ENCODE assay signal across 18 cellular contexts in genomic region chr17:81913394-81914102, GRCh38. TPM values are rescaled to one million over a fixed set of nuclear protein-coding genes. Genes with fewer than 3 reads are reported as not detected.
A peak's percentile ranks its signal among the peaks of the same experiment; 100 is the strongest.
DNase-seq lines count a peak whose midpoint lies in the region; ATAC-seq and TF ChIP-seq lines count a peak whose summit lies in the region.
"Had no signal": no experiment of that assay in that cellular context is flagged by ENCODE, and none has a peak within 500 bp of the region (broad histone marks: within the 10 kb centered on the region; RNA-seq: fewer than 3 reads in every experiment).

No MANE protein-coding gene starts in this region.

- no peaks in the 10 kb centered on the region for H3K9me3 ChIP-seq in CD4-positive, CD25-positive, alpha-beta regulatory T cell (ENCODE audit: control insufficient read depth in 2 of 2, low read length in 2 of 2)
- H3K9me3 ChIP-seq in PC-9 (ENCODE audit: insufficient read depth, low read depth) (no peaks in the 10 kb centered on the region), esophagus (ENCODE audit: control insufficient read depth in 2 of 2, insufficient read depth in 1 of 2, low read depth in 1 of 2, low read length in 1 of 2) (no peaks in the 10 kb centered on the region)
- H3K9me3 ChIP-seq: SJCRH30 had no signal

- H2AFZ ChIP-seq in PC-9 = no peak overlapping the region

- peaks cover 9% of the 10 kb centered on the region for H3K36me3 Mint-ChIP-seq in CD4-positive, CD25-positive, alpha-beta regulatory T cell

- peak overlapping the region in 3 of 4 donors; percentile 59 to 94 (median 65) for H3K4me3 Mint-ChIP-seq in CD4-positive, CD25-positive, alpha-beta regulatory T cell
- H3K4me3 Mint-ChIP-seq: activated CD4-positive, alpha-beta T cell treated with anti-CD3 and anti-CD28 coated beads, Interleukin-2, amount 10 ng/mL, durations not matched to agents 24 days and 14 days; activated naive CD4-positive, alpha-beta T cell treated with anti-CD3 and anti-CD28 coated beads, Interleukin-2, amount 50 U/mL, for 24 hours; stimulated activated memory B cell treated with anti-CD40 and anti-IgM and Interleukin-4, amounts not matched to agents 10 μg/mL and 1 μg/mL and 100 μg/mL, for 72 hours had no signal

- TF ChIP-seq CTCF in PC-9 (conservative IDR thresholded peaks at IDR 0.05) (no peak), dorsolateral prefrontal cortex (IDR thresholded peaks at IDR 0.05 in 54 of 56, conservative IDR thresholded peaks at IDR 0.05 in 2 of 56; ENCODE audit: low read depth in 1 of 56, partially characterized antibody in 56 of 56) (no peak)

- POLR2A ChIA-PET in PC-9 (lab: Charles Lee; ENCODE audit: unreplicated experiment) = no interaction called here

- CTCF ChIA-PET in PC-9 (lab: Charles Lee) = interaction anchor here (0.6 to 1.3 kb wide), 4 partner anchors 16 to 354 kb away, joined by 3 read pairs; no protein-coding TSS in a partner anchor

- H3K9me2 ChIP-seq in PC-9 (ENCODE audit: insufficient read depth) = no peaks in the 10 kb centered on the region

- BruUV-seq in PC-9 (replicated peaks; lab: Mats Ljungman, UMichigan) = no TSS peak

- H3K4me1 ChIP-seq in CD4-positive, CD25-positive, alpha-beta regulatory T cell (ENCODE audit: control insufficient read depth, insufficient read depth, low read length, poor library complexity, severe bottlenecking) = peaks cover 40% of the 10 kb centered on the region
- H3K4me1 ChIP-seq in PC-9 (replicated peaks; ENCODE audit: insufficient read depth) (peaks cover 40% of the 10 kb centered on the region), esophagus (ENCODE audit: control insufficient read depth in 2 of 2, insufficient read depth in 2 of 2, low read length in 1 of 2) (peaks cover 9 to 24% of the 10 kb centered on the region in 2 donors)

- no peak for DNase-seq in CD4-positive, CD25-positive, alpha-beta regulatory T cell
- DNase-seq in PC-9 (peak in 1 of 2 experiments; percentile 27), hippocampal formation (lab: John Stamatoyannopoulos, UW) (no peak), NCI-H524 treated with DMSO at 0.1 percent for 48 hours (lab: John Stamatoyannopoulos, UW) (no peak), dorsolateral prefrontal cortex (no peak)
- DNase-seq: activated CD4-positive, alpha-beta T cell treated with anti-CD3 and anti-CD28 coated beads, Interleukin-2, amount 10 ng/mL, durations not matched to agents 24 days and 14 days; kidney glomerular epithelial cell; NCI-H1105 treated with DMSO at 0.1 percent for 48 hours; NCI-H2029 treated with DMSO at 0.1 percent for 48 hours; NCI-H345; occipital lobe; SJCRH30; T-helper 1 cell had no signal

- peaks cover 28% of the 10 kb centered on the region for H3K79me2 ChIP-seq in PC-9 (ENCODE audit: low read depth)

- H3K36me3 ChIP-seq in CD4-positive, CD25-positive, alpha-beta regulatory T cell (ENCODE audit: control insufficient read depth, insufficient read depth, low read length) = peaks cover 36% of the 10 kb centered on the region
- H3K36me3 ChIP-seq in PC-9 (ENCODE audit: low read depth) = no peaks in the 10 kb centered on the region; the same call in 1 of the 2 replicates
- peaks cover 0 to 47% of the 10 kb centered on the region in 2 donors for H3K36me3 ChIP-seq in esophagus (ENCODE audit: control insufficient read depth in 2 of 2, insufficient read depth in 2 of 2, low read length in 1 of 2)

- no peak overlapping the region for H3K4me3 ChIP-seq in CD4-positive, CD25-positive, alpha-beta regulatory T cell (ENCODE audit: low read depth, low read length)
- H3K4me3 ChIP-seq in PC-9 (no peak overlapping the region), esophagus (ENCODE audit: low read depth in 1 of 2, low read length in 2 of 2) (no peak overlapping the region), dorsolateral prefrontal cortex (no peak overlapping the region)
- H3K4me3 ChIP-seq: lung, SJCRH30 had no signal

- no peaks in the 10 kb centered on the region for H3K27me3 ChIP-seq in CD4-positive, CD25-positive, alpha-beta regulatory T cell (ENCODE audit: control insufficient read depth, insufficient read depth, low read length)
- H3K27me3 ChIP-seq in PC-9 (ENCODE audit: insufficient read depth, low read depth) (no peaks in the 10 kb centered on the region), esophagus (ENCODE audit: control insufficient read depth in 1 of 2, insufficient read depth in 2 of 2, low read length in 2 of 2) (no peaks in the 10 kb centered on the region), dorsolateral prefrontal cortex (no peaks in the 10 kb centered on the region)
- H3K27me3 ChIP-seq: SJCRH30 had no signal

- H3K9me3 Mint-ChIP-seq in CD4-positive, CD25-positive, alpha-beta regulatory T cell = no peaks in the 10 kb centered on the region
- H3K9me3 Mint-ChIP-seq: activated CD4-positive, alpha-beta T cell treated with anti-CD3 and anti-CD28 coated beads, Interleukin-2, amount 10 ng/mL, durations not matched to agents 24 days and 14 days; activated naive CD4-positive, alpha-beta T cell treated with anti-CD3 and anti-CD28 coated beads, Interleukin-2, amount 50 U/mL, for 24 hours; stimulated activated memory B cell treated with anti-CD40 and anti-IgM and Interleukin-4, amounts not matched to agents 10 μg/mL and 1 μg/mL and 100 μg/mL, for 72 hours had no signal

- H4K20me1 ChIP-seq in PC-9 (ENCODE audit: insufficient read depth) = peaks cover 4% of the 10 kb centered on the region; the same call in 1 of the 2 replicates

- H3F3A ChIP-seq in PC-9 (ENCODE audit: insufficient read depth, low read depth) = peaks cover 46% of the 10 kb centered on the region

- H3K4me2 ChIP-seq in PC-9 = peak overlapping the region; percentile 63; the same call in 1 of the 2 replicates

- 92 to 96% methylated on average over 31 of the region's 31 CpGs for WGBS in esophagus, 2 donors

- intact Hi-C loops in PC-9 (cut with micrococcal nuclease; ENCODE audit: unreplicated experiment) (loop anchor here (2.0 kb wide), 3 partner anchors 15 to 109 kb away; partner anchors contain the start of genes CENPX and LRRC45), dorsolateral prefrontal cortex (cut with DNase I) (no loop called here)

- H3K27ac Mint-ChIP-seq in CD4-positive, CD25-positive, alpha-beta regulatory T cell = no peak overlapping the region
- H3K27ac Mint-ChIP-seq: activated CD4-positive, alpha-beta T cell treated with anti-CD3 and anti-CD28 coated beads, Interleukin-2, amount 10 ng/mL, durations not matched to agents 24 days and 14 days; activated naive CD4-positive, alpha-beta T cell treated with anti-CD3 and anti-CD28 coated beads, Interleukin-2, amount 50 U/mL, for 24 hours; stimulated activated memory B cell treated with anti-CD40 and anti-IgM and Interleukin-4, amounts not matched to agents 10 μg/mL and 1 μg/mL and 100 μg/mL, for 72 hours had no signal

- peaks cover 0 to 38% (median 15%) of the 10 kb centered on the region in 4 donors for H3K4me1 Mint-ChIP-seq in CD4-positive, CD25-positive, alpha-beta regulatory T cell

- no peak for ATAC-seq in CD4-positive, CD25-positive, alpha-beta regulatory T cell (ENCODE audit: low read depth in 2 of 2)
- ATAC-seq: stimulated activated memory B cell treated with anti-CD40 and anti-IgM and Interleukin-4, amounts not matched to agents 10 μg/mL and 1 μg/mL and 100 μg/mL, for 72 hours had no signal

- H3K27ac ChIP-seq in CD4-positive, CD25-positive, alpha-beta regulatory T cell (ENCODE audit: insufficient read depth, low read length, poor library complexity, severe bottlenecking) = no peak overlapping the region
- H3K27ac ChIP-seq in PC-9 (peak overlapping the region; percentile 59), esophagus (ENCODE audit: low read depth in 2 of 2, low read length in 1 of 2) (peak overlapping the region; percentile 21 to 38), dorsolateral prefrontal cortex (no peak overlapping the region)
- H3K27ac ChIP-seq: HL-60, SJCRH30 had no signal

- no peaks in the 10 kb centered on the region for H3K27me3 Mint-ChIP-seq in CD4-positive, CD25-positive, alpha-beta regulatory T cell
- H3K27me3 Mint-ChIP-seq: activated CD4-positive, alpha-beta T cell treated with anti-CD3 and anti-CD28 coated beads, Interleukin-2, amount 10 ng/mL, durations not matched to agents 24 days and 14 days; activated naive CD4-positive, alpha-beta T cell treated with anti-CD3 and anti-CD28 coated beads, Interleukin-2, amount 50 U/mL, for 24 hours; stimulated activated memory B cell treated with anti-CD40 and anti-IgM and Interleukin-4, amounts not matched to agents 10 μg/mL and 1 μg/mL and 100 μg/mL, for 72 hours had no signal

RNA-seq across cellular contexts. Expression of gene PCYT2, which starts 2.3 kb away (rescaled TPM):
- 28.6 TPM for total RNA-seq in CD4-positive, CD25-positive, alpha-beta regulatory T cell
- 10 to 100 TPM; 25.6 to 30.9 (median 26.8) TPM for polyA plus RNA-seq in CD4-positive, CD25-positive, alpha-beta regulatory T cell
- total RNA-seq in PC-9 (2021) = 54.7 and 82.2 TPM in 2 replicates
- 10 to 100 TPM; 23.1 to 46.5 TPM for polyA plus RNA-seq in esophagus
- 10 to 100 TPM; 38.2 to 73.9 (median 55.5) TPM for total RNA-seq in dorsolateral prefrontal cortex

RNA-seq across cellular contexts. Expression of gene SIRT7, which starts 4.4 kb away (rescaled TPM):
- total RNA-seq in CD4-positive, CD25-positive, alpha-beta regulatory T cell = 78.1 TPM
- 10 to 100 TPM; 35.9 to 43.8 (median 41.7) TPM for polyA plus RNA-seq in CD4-positive, CD25-positive, alpha-beta regulatory T cell
- total RNA-seq in PC-9 (2021) (78.3 and 98.5 TPM in 2 replicates), dorsolateral prefrontal cortex (10 to 100 TPM; 15.0 to 55.8 (median 25.6) TPM)
- polyA plus RNA-seq in esophagus = 10 to 100 TPM; 64.9 to 84.0 TPM

RNA-seq across cellular contexts. Expression of gene NPB, which starts 11.5 kb away (rescaled TPM):
- total RNA-seq in CD4-positive, CD25-positive, alpha-beta regulatory T cell = not detected
- under 1 TPM in 1 of 4 donors, not detected in 3; 0.10 TPM for polyA plus RNA-seq in CD4-positive, CD25-positive, alpha-beta regulatory T cell
- total RNA-seq in PC-9 (2021) (0.83 and 1.1 TPM in 2 replicates), dorsolateral prefrontal cortex (1 to 10 TPM in 118 of 120 experiments, under 1 TPM in 2; 0.50 to 6.5 (median 3.3) TPM)
- under 1 TPM; 0.33 to 0.49 TPM for polyA plus RNA-seq in esophagus

RNA-seq across cellular contexts. Expression of gene MAFG, which starts 14.0 kb away (rescaled TPM):
- 14.3 TPM for total RNA-seq in CD4-positive, CD25-positive, alpha-beta regulatory T cell
- polyA plus RNA-seq in CD4-positive, CD25-positive, alpha-beta regulatory T cell = 1 to 10 TPM; 2.2 to 3.0 (median 2.6) TPM
- total RNA-seq in PC-9 (2021) = 79.5 and 85.9 TPM in 2 replicates
- 10 to 100 TPM; 10.3 to 11.9 TPM for polyA plus RNA-seq in esophagus
- 10 to 100 TPM; 30.1 to 60.2 (median 41.1) TPM for total RNA-seq in dorsolateral prefrontal cortex

RNA-seq across cellular contexts. Expression of gene ANAPC11, which starts 22.0 kb away (rescaled TPM):
- 44.4 TPM for total RNA-seq in CD4-positive, CD25-positive, alpha-beta regulatory T cell
- 100 to 1,000 TPM; 262 to 331 (median 290) TPM for polyA plus RNA-seq in CD4-positive, CD25-positive, alpha-beta regulatory T cell
- total RNA-seq in PC-9 (2021) = 187 and 256 TPM in 2 replicates
- 100 to 1,000 TPM; 127 to 187 TPM for polyA plus RNA-seq in esophagus
- total RNA-seq in dorsolateral prefrontal cortex = 100 to 1,000 TPM in 33 of 120 experiments, 10 to 100 TPM in 87; 64.0 to 121 (median 92.6) TPM

Comparison
In these comparisons a context has a peak if more than half of its experiments do, and no peak if none do; other contexts are left out.
1. H3K27ac ChIP-seq: peak in PC-9 (single experiment) and esophagus (2 of 2); none in CD4-positive, CD25-positive, alpha-beta regulatory T cell (single experiment) and dorsolateral prefrontal cortex (0 of 59).